Comparison of ENCODE assay signal across 8 cellular contexts in genomic region chr10:132331956-132332749, GRCh38. TPM values are rescaled to one million over a fixed set of nuclear protein-coding genes. Genes with fewer than 3 reads are reported as not detected.
A peak's percentile ranks its signal among the peaks of the same experiment; 100 is the strongest.
DNase-seq lines count a peak whose midpoint lies in the region; ATAC-seq and TF ChIP-seq lines count a peak whose summit lies in the region.

TSS of gene LRRC27 (plus strand) at chr10:132332193. CDS start at chr10:132333525, 1,332 bp downstream.

- no peak for TF ChIP-seq CTCF in fibroblast of lung (conservative IDR thresholded peaks at IDR 0.05 in 1 of 2, IDR thresholded peaks at IDR 0.05 in 1 of 2; ENCODE audit: low read depth in 1 of 2, low read length in 2 of 2)

- CTCF ChIA-PET in naive thymus-derived CD4-positive, alpha-beta T cell (lab: Charles Lee), result no interaction called here

- H3K36me3 ChIP-seq in fibroblast of lung (ENCODE audit: control insufficient read depth, insufficient read depth, low read length), result peaks cover 2% of the 10 kb centered on the region
- no peaks in the 10 kb centered on the region for H3K36me3 ChIP-seq in naive thymus-derived CD4-positive, alpha-beta T cell (ENCODE audit: control insufficient read depth in 2 of 3, insufficient read depth in 3 of 3, low read length in 3 of 3)

- POLR2A ChIA-PET in naive thymus-derived CD4-positive, alpha-beta T cell (lab: Charles Lee), result interaction anchor here (0.7 kb wide), 1 partner anchor 190 kb away, joined by 3 read pairs; no protein-coding TSS in a partner anchor

- H3K9ac ChIP-seq in fibroblast of lung (ENCODE audit: insufficient read depth, low read length), result peak within 1 kb of the TSS; percentile 86

- H2AFZ ChIP-seq in fibroblast of lung (ENCODE audit: low read length), result peak within 1 kb of the TSS; percentile 96

- peak; percentile 98 for DNase-seq in Daoy (ENCODE audit: low read depth)
- DNase-seq in GOT3 (lab: John Stamatoyannopoulos, UW), result peak; percentile 91
- peak; percentile 96 to 97 for DNase-seq in Kasumi-1 (lab: John Stamatoyannopoulos, UW)
- DNase-seq in RKO (ENCODE audit: low spot score), result peak; percentile 95
- peak; percentile 100 for DNase-seq in activated T-helper 1 cell treated with anti-CD3 and anti-CD28 coated beads, Interleukin-2, amount 50 U/mL, for 16 hours (ENCODE audit: low read depth in 1 of 2, low spot score in 1 of 2)
- DNase-seq in fibroblast of lung (ENCODE audit: low read depth in 2 of 2), result peak; percentile 94 to 97
- peak; percentile 99 to 100 (median 100) for DNase-seq in naive thymus-derived CD4-positive, alpha-beta T cell
- peak; percentile 98 to 100 for DNase-seq in stimulated activated effector memory CD8-positive, alpha-beta T cell treated with anti-CD3 and anti-CD28 coated beads, Interleukin-12 subunit alpha, Interleukin-12 subunit beta, amount 100 ng/mL, for 72 hours (ENCODE audit: low spot score in 2 of 2)

- peak within 1 kb of the TSS; percentile 92 for H3K4me2 ChIP-seq in fibroblast of lung (ENCODE audit: extremely low read depth, insufficient read depth, low read length)

- H3K9me3 ChIP-seq in fibroblast of lung (ENCODE audit: control insufficient read depth, insufficient read depth, low read depth, low read length), result no peaks in the 10 kb centered on the region
- H3K9me3 ChIP-seq in naive thymus-derived CD4-positive, alpha-beta T cell (ENCODE audit: control insufficient read depth in 2 of 3, low read length in 3 of 3), result no peaks in the 10 kb centered on the region

- H4K20me1 ChIP-seq in fibroblast of lung (ENCODE audit: control insufficient read depth, extremely low read depth, insufficient read depth, low read length), result no peaks in the 10 kb centered on the region

- intact Hi-C loops in naive thymus-derived CD4-positive, alpha-beta T cell (cut with micrococcal nuclease), result loop anchor here (1.0 to 5.0 kb wide), 15 partner anchors 24 to 1060 kb away; partner anchors contain the start of genes INPP5A (in 2 of the 2), PPP2R2D (in 2 of the 2), BNIP3 (in 1 of the 2) and DPYSL4 (in 1 of the 2)

- H3K79me2 ChIP-seq in fibroblast of lung (ENCODE audit: control insufficient read depth, insufficient read depth, low read length), result peaks cover 41% of the 10 kb centered on the region

- peaks cover 46 to 77% (median 66%) of the 10 kb centered on the region in 7 donors for H3K4me1 Mint-ChIP-seq in naive thymus-derived CD4-positive, alpha-beta T cell
- H3K4me1 Mint-ChIP-seq in stimulated activated effector memory CD8-positive, alpha-beta T cell treated with anti-CD3 and anti-CD28 coated beads, Interleukin-12 subunit alpha, Interleukin-12 subunit beta, amount 100 ng/mL, for 72 hours, result peaks cover 69% of the 10 kb centered on the region

- peak; percentile 93 for ATAC-seq in naive thymus-derived CD4-positive, alpha-beta T cell
- ATAC-seq in stimulated activated effector memory CD8-positive, alpha-beta T cell treated with anti-CD3 and anti-CD28 coated beads, Interleukin-12 subunit alpha, Interleukin-12 subunit beta, amount 100 ng/mL, for 72 hours, result peak; percentile 94

- peaks cover 0 to 17% (median 10%) of the 10 kb centered on the region in 5 donors for H3K36me3 Mint-ChIP-seq in naive thymus-derived CD4-positive, alpha-beta T cell
- peaks cover 61% of the 10 kb centered on the region for H3K36me3 Mint-ChIP-seq in stimulated activated effector memory CD8-positive, alpha-beta T cell treated with anti-CD3 and anti-CD28 coated beads, Interleukin-12 subunit alpha, Interleukin-12 subunit beta, amount 100 ng/mL, for 72 hours

- peaks cover 0 to 13% (median 0%) of the 10 kb centered on the region in 11 donors for H3K9me3 Mint-ChIP-seq in naive thymus-derived CD4-positive, alpha-beta T cell
- H3K9me3 Mint-ChIP-seq in stimulated activated effector memory CD8-positive, alpha-beta T cell treated with anti-CD3 and anti-CD28 coated beads, Interleukin-12 subunit alpha, Interleukin-12 subunit beta, amount 100 ng/mL, for 72 hours, result no peaks in the 10 kb centered on the region

- peaks cover 2% of the 10 kb centered on the region for H3K4me1 ChIP-seq in fibroblast of lung (ENCODE audit: control insufficient read depth, extremely low read depth, insufficient read depth, low read length)
- H3K4me1 ChIP-seq in naive thymus-derived CD4-positive, alpha-beta T cell (ENCODE audit: control insufficient read depth in 2 of 2, insufficient read depth in 2 of 2, low read length in 2 of 2), result peaks cover 11 to 24% of the 10 kb centered on the region in 2 donors

- H3K27me3 ChIP-seq in fibroblast of lung (ENCODE audit: control insufficient read depth, insufficient read depth, low read length), result no peaks in the 10 kb centered on the region
- H3K27me3 ChIP-seq in naive thymus-derived CD4-positive, alpha-beta T cell (ENCODE audit: control insufficient read depth in 2 of 2, insufficient read depth in 2 of 2, low read length in 2 of 2), result no peaks in the 10 kb centered on the region

- H3K27ac Mint-ChIP-seq in naive thymus-derived CD4-positive, alpha-beta T cell, result peak within 1 kb of the TSS; percentile 86 to 97 (median 95)
- peak within 1 kb of the TSS; percentile 96 for H3K27ac Mint-ChIP-seq in stimulated activated effector memory CD8-positive, alpha-beta T cell treated with anti-CD3 and anti-CD28 coated beads, Interleukin-12 subunit alpha, Interleukin-12 subunit beta, amount 100 ng/mL, for 72 hours

- peaks cover 0 to 7% (median 0%) of the 10 kb centered on the region in 5 donors for H3K27me3 Mint-ChIP-seq in naive thymus-derived CD4-positive, alpha-beta T cell

- H3K4me3 Mint-ChIP-seq in naive thymus-derived CD4-positive, alpha-beta T cell, result peak within 1 kb of the TSS; percentile 86 to 96 (median 90)
- H3K4me3 Mint-ChIP-seq in stimulated activated effector memory CD8-positive, alpha-beta T cell treated with anti-CD3 and anti-CD28 coated beads, Interleukin-12 subunit alpha, Interleukin-12 subunit beta, amount 100 ng/mL, for 72 hours, result peak within 1 kb of the TSS; percentile 85

- peak within 1 kb of the TSS; percentile 95 to 100 (median 98) for H3K4me3 ChIP-seq in fibroblast of lung (replicated peaks in 1 of 4; ENCODE audit: control extremely low read depth in 1 of 4, insufficient read depth in 1 of 4, low read depth in 3 of 4, low read length in 4 of 4)
- H3K4me3 ChIP-seq in naive thymus-derived CD4-positive, alpha-beta T cell (ENCODE audit: low read length), result peak within 1 kb of the TSS; percentile 96

- peak within 1 kb of the TSS; percentile 86 for H3K27ac ChIP-seq in fibroblast of lung (ENCODE audit: insufficient read depth, low read length)
- peak within 1 kb of the TSS; percentile 84 for H3K27ac ChIP-seq in naive thymus-derived CD4-positive, alpha-beta T cell (ENCODE audit: low read depth, low read length)

RNA-seq across cellular contexts. Expression of gene LRRC27, which starts in this region (rescaled TPM):
- 4.6 and 8.9 TPM in 2 replicates for total RNA-seq in Daoy (2014; rRNA removed; shearing (Covaris generic))
- total RNA-seq in fibroblast of lung, result 11.7 and 13.1 TPM in 2 replicates
- 3.5 and 4.1 TPM in 2 replicates for polyA plus RNA-seq in fibroblast of lung
- polyA plus RNA-seq in fibroblast of lung (2012), result 3.6 and 5.5 TPM in 2 replicates
- polyA minus RNA-seq in fibroblast of lung (ENCODE audit: low replicate concordance), result 2.9 and 5.4 TPM in 2 replicates
- 10 to 100 TPM in 1 of 5 experiments, 1 to 10 TPM in 4; 3.4 to 10.8 (median 7.1) TPM for total RNA-seq in naive thymus-derived CD4-positive, alpha-beta T cell
- 1 to 10 TPM; 1.8 to 4.9 TPM for polyA plus RNA-seq in naive thymus-derived CD4-positive, alpha-beta T cell

Comparison
In these comparisons a context has a peak if more than half of its experiments do, and no peak if none do; other contexts are left out.
1. Peak in every context shown above with its lines: DNase-seq, ATAC-seq, H3K4me3 ChIP-seq and H3K27ac ChIP-seq.